10 cellular contexts compared by ENCODE assay signal in the genomic region with DNA sequence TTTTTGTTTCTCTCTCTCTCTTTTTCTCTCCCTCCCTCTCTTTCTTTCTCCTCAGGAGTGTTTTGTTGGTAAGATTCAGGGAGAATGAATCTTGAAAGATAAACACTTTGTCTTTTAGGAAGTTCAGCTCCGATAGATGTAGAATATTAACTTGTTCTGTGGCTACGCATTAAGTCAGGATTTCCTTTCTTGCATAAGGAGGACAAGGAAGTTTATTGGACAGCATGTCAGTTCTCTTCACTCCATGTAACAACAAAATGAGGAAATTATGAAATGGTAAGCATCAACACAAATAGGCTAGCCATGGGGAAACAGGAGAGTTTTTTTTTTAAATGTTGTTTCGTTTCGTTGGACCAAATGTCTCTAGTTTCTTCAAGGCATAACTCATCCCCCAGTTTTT. TPM values are rescaled to one million over a fixed set of nuclear protein-coding genes. Genes with fewer than 3 reads are reported as not detected.
DNase-seq lines count a peak whose midpoint lies in the region; ATAC-seq lines count a peak whose summit lies in the region.
"Not testable (repeated sequence)": the region's sequence is repeated elsewhere in the genome, so short reads cannot be mapped to it uniquely, and the experiment has no call there.
"Had no signal": no experiment of that assay in that cellular context is flagged by ENCODE, and none has a peak within 500 bp of the region (broad histone marks: within the 10 kb centered on the region; RNA-seq: fewer than 3 reads in every experiment).

A gene with protein sequence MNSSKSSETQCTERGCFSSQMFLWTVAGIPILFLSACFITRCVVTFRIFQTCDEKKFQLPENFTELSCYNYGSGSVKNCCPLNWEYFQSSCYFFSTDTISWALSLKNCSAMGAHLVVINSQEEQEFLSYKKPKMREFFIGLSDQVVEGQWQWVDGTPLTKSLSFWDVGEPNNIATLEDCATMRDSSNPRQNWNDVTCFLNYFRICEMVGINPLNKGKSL (minus strand): TSS at position 90 of the 400 bp plus-strand sequence. CDS start 108 bp downstream, outside the sequence.

- H3K27ac Mint-ChIP-seq in activated T-helper 17 cell treated with anti-CD3 and anti-CD28 coated beads, Interleukin-2, amount 50 U/mL, for 72 hours = not testable (repeated sequence)

- H3K4me3 Mint-ChIP-seq in activated T-helper 17 cell treated with anti-CD3 and anti-CD28 coated beads, Interleukin-2, amount 50 U/mL, for 72 hours = peak within 1 kb of the TSS; percentile 5

- ATAC-seq in activated T-helper 17 cell treated with anti-CD3 and anti-CD28 coated beads, Interleukin-2, amount 50 U/mL, for 72 hours (replicated peaks) = not testable (repeated sequence)

- in situ Hi-C loops in Caki2 (cut with HindIII; ENCODE audit: low pct_unique_long_range_greater_than_20kb, low sequenced_read_pairs) = not testable (repeated sequence)

- not testable (repeated sequence) for H3K4me1 Mint-ChIP-seq in activated T-helper 17 cell treated with anti-CD3 and anti-CD28 coated beads, Interleukin-2, amount 50 U/mL, for 72 hours

- peak; percentile 45 for DNase-seq in Caki2 (ENCODE audit: low read depth)
- DNase-seq in NOMO-1 treated with DMSO at 0.1 percent for 48 hours (lab: John Stamatoyannopoulos, UW; ENCODE audit: unreplicated experiment) = peak; percentile 28
- peak; percentile 18 for DNase-seq in glomerular visceral epithelial cell (ENCODE audit: extremely low spot score)
- peak; percentile 22 for DNase-seq in kidney glomerular epithelial cell (lab: John Stamatoyannopoulos, UW)
- DNase-seq in mesenteric fat pad (ENCODE audit: low spot score) = not testable (repeated sequence)
- peak; percentile 70 for DNase-seq in renal cortical epithelial cell (ENCODE audit: low read depth)

- H3K27me3 Mint-ChIP-seq in activated T-helper 17 cell treated with anti-CD3 and anti-CD28 coated beads, Interleukin-2, amount 50 U/mL, for 72 hours = peaks cover 26% of the 10 kb centered on the region

- not testable (repeated sequence) for H3K9me3 Mint-ChIP-seq in activated T-helper 17 cell treated with anti-CD3 and anti-CD28 coated beads, Interleukin-2, amount 50 U/mL, for 72 hours

- not testable (repeated sequence) for H3K36me3 Mint-ChIP-seq in activated T-helper 17 cell treated with anti-CD3 and anti-CD28 coated beads, Interleukin-2, amount 50 U/mL, for 72 hours (ENCODE audit: low read depth)

RNA-seq across cellular contexts. Expression of the gene that starts here (rescaled TPM):
- total RNA-seq in Caki2 (2014; rRNA removed; shearing (Covaris generic); ENCODE audit: low replicate concordance) = 9.1 and 57.7 TPM in 2 replicates
- not detected for total RNA-seq in activated T-helper 17 cell treated with anti-CD3 and anti-CD28 coated beads, Interleukin-2, amount 50 U/mL, for 72 hours
- total RNA-seq in mesenteric fat pad = 11.3 TPM
- 21.6 and 59.4 TPM in 2 replicates for total RNA-seq in renal cortical epithelial cell
- total RNA-seq: CD8-positive, alpha-beta T cell; NCI-H460; RPMI7951 had no signal

Comparison
In these comparisons a context has a peak if more than half of its experiments do, and no peak if none do; other contexts are left out.
1. RNA of the gene that starts here (total RNA-seq): 21.6 to 59.4 TPM in renal cortical epithelial cell, 11.3 TPM in mesenteric fat pad (single experiment) and 9.1 to 57.7 TPM in Caki2; not detected in activated T-helper 17 cell treated with anti-CD3 and anti-CD28 coated beads, Interleukin-2, amount 50 U/mL, for 72 hours; every median in the first group is over 10 times any median in the second.